20 cellular contexts compared by ENCODE assay signal in the genomic region with DNA sequence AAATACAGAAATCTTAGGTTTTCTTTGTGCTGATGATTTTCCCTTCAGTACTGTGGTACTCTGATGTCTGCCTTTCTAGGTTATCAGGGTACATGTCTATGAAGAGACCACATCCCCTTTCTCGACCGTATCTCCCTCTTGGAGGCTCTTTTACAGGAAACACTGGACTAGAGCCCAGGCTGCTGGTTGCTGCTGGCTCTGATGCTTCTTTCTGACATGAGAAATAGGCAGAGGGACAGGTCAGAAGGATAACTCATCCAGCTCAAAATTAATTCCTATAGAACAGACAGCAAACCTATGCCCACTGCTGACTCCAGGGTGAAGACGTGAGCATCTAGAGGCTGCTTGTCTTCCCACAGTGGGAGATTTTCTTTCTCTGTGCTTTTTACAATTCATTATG.
A peak's percentile ranks its signal among the peaks of the same experiment; 100 is the strongest.
DNase-seq lines count a peak whose midpoint lies in the region; ATAC-seq and TF ChIP-seq lines count a peak whose summit lies in the region.
"Had no signal": no experiment of that assay in that cellular context is flagged by ENCODE, and none has a peak within 500 bp of the region (broad histone marks: within the 10 kb centered on the region; RNA-seq: fewer than 3 reads in every experiment).

No MANE protein-coding gene starts in this region.

- TF ChIP-seq RAD21 in neural cell (conservative IDR thresholded peaks at IDR 0.05): no peak

- DNase-seq in Jurkat, Clone E6-1 (ENCODE audit: low read depth, low spot score): peak; percentile 1
- DNase-seq in RPMI7951 (ENCODE audit: low read depth): peak; percentile 52
- DNase-seq in activated CD4-positive, CD25-positive, alpha-beta regulatory T cell treated with anti-CD3 and anti-CD28 coated beads, Interleukin-2, amount 50 U/mL, for 72 hours: no peak
- DNase-seq: activated CD4-positive, alpha-beta T cell treated with anti-CD3 and anti-CD28 coated beads, Interleukin-2, amount 50 U/mL, for 4 hours; activated gamma-delta T cell treated with Interleukin-2 at 50 U/mL for 16 hours; CD4-positive, CD25-positive, alpha-beta regulatory T cell; mucosa of descending colon; NCI-H187 treated with DMSO at 0.1 percent for 48 hours; NCI-H2227 treated with DMSO at 0.1 percent for 48 hours; psoas muscle; stimulated activated CD4-positive, alpha-beta T cell treated with anti-CD3 and anti-CD28 coated beads, Interleukin-2, amount 100 ng/mL, for 24 hours; WERI-Rb-1 had no signal

- H3K4me1 Mint-ChIP-seq in brain: no peaks in the 10 kb centered on the region
- H3K4me1 Mint-ChIP-seq: CD4-positive, CD25-positive, alpha-beta regulatory T cell; neural crest cell; stimulated activated memory B cell treated with anti-CD40 and anti-IgM and Interleukin-4, amounts not matched to agents 10 μg/mL and 1 μg/mL and 100 μg/mL, for 72 hours had no signal

- no peaks in the 10 kb centered on the region for H3F3A ChIP-seq in neural cell (ENCODE audit: insufficient read depth, low read length, poor library complexity, severe bottlenecking)

- TF ChIP-seq CTCF in brain (conservative IDR thresholded peaks at IDR 0.05) (no peak), neural cell (IDR thresholded peaks at IDR 0.05; ENCODE audit: poor library complexity, severe bottlenecking) (no peak)

- no peaks in the 10 kb centered on the region for H4K20me1 ChIP-seq in neural cell (ENCODE audit: insufficient read depth)

- peak overlapping the region in 1 of 5 experiments; percentile 17 for H3K4me3 Mint-ChIP-seq in brain
- H3K4me3 Mint-ChIP-seq: CD4-positive, CD25-positive, alpha-beta regulatory T cell; neural crest cell; stimulated activated memory B cell treated with anti-CD40 and anti-IgM and Interleukin-4, amounts not matched to agents 10 μg/mL and 1 μg/mL and 100 μg/mL, for 72 hours had no signal

- H3K27ac ChIP-seq in neural cell (ENCODE audit: low read length): peak overlapping the region; percentile 29
- H3K27ac ChIP-seq: cardiac muscle cell, psoas muscle, WERI-Rb-1 had no signal

- no peak overlapping the region for H3K4me2 ChIP-seq in neural cell (ENCODE audit: low read length)

- H3K9me3 ChIP-seq in neural cell (ENCODE audit: low read length): no peaks in the 10 kb centered on the region
- H3K9me3 ChIP-seq: mucosa of descending colon had no signal

- H3K36me3 Mint-ChIP-seq in brain: no peaks in the 10 kb centered on the region
- H3K36me3 Mint-ChIP-seq: CD4-positive, CD25-positive, alpha-beta regulatory T cell; stimulated activated memory B cell treated with anti-CD40 and anti-IgM and Interleukin-4, amounts not matched to agents 10 μg/mL and 1 μg/mL and 100 μg/mL, for 72 hours had no signal

- no peaks in the 10 kb centered on the region for H3K9me2 ChIP-seq in neural cell (ENCODE audit: insufficient read depth, low read length)

- peak overlapping the region in 4 of 5 experiments; percentile 24 to 89 (median 50) for H3K27ac Mint-ChIP-seq in brain
- H3K27ac Mint-ChIP-seq: CD4-positive, CD25-positive, alpha-beta regulatory T cell; stimulated activated memory B cell treated with anti-CD40 and anti-IgM and Interleukin-4, amounts not matched to agents 10 μg/mL and 1 μg/mL and 100 μg/mL, for 72 hours had no signal

- H2AFZ ChIP-seq in neural cell (ENCODE audit: low read depth, low read length): no peak overlapping the region

- TF ChIP-seq EP300 in neural cell (conservative IDR thresholded peaks at IDR 0.05; ENCODE audit: poor library complexity, severe bottlenecking): no peak

- no peaks in the 10 kb centered on the region for H3K27me3 Mint-ChIP-seq in brain
- H3K27me3 Mint-ChIP-seq: CD4-positive, CD25-positive, alpha-beta regulatory T cell; stimulated activated memory B cell treated with anti-CD40 and anti-IgM and Interleukin-4, amounts not matched to agents 10 μg/mL and 1 μg/mL and 100 μg/mL, for 72 hours had no signal

- no peaks in the 10 kb centered on the region for H3K79me2 ChIP-seq in neural cell (replicated peaks; ENCODE audit: insufficient read depth, low read length)

- no peaks in the 10 kb centered on the region for H3K36me3 ChIP-seq in neural cell (ENCODE audit: insufficient read depth, low read length)
- H3K36me3 ChIP-seq: cardiac muscle cell, thoracic aorta, WERI-Rb-1 had no signal

- H3K9me3 Mint-ChIP-seq in brain: no peaks in the 10 kb centered on the region
- H3K9me3 Mint-ChIP-seq: stimulated activated memory B cell treated with anti-CD40 and anti-IgM and Interleukin-4, amounts not matched to agents 10 μg/mL and 1 μg/mL and 100 μg/mL, for 72 hours had no signal

- no peak overlapping the region for H3K9ac ChIP-seq in neural cell (ENCODE audit: low read length)

- H3K4me3 ChIP-seq in Jurkat, Clone E6-1 (ENCODE audit: low read length): no peak overlapping the region
- no peak overlapping the region for H3K4me3 ChIP-seq in neural cell (ENCODE audit: low read length)
- H3K4me3 ChIP-seq: cardiac muscle cell, mucosa of descending colon, psoas muscle, thoracic aorta had no signal

- ATAC-seq in GM18502 (IDR thresholded peaks at IDR 0.05; ENCODE audit: poor library complexity, unreplicated experiment) (no peak), HG02798 (IDR thresholded peaks at IDR 0.05; ENCODE audit: poor library complexity, unreplicated experiment) (no peak)
- ATAC-seq: mucosa of descending colon; psoas muscle; stimulated activated memory B cell treated with anti-CD40 and anti-IgM and Interleukin-4, amounts not matched to agents 10 μg/mL and 1 μg/mL and 100 μg/mL, for 72 hours had no signal

- H3K27me3 ChIP-seq in neural cell (ENCODE audit: insufficient read depth, low read depth, low read length): no peaks in the 10 kb centered on the region
- H3K27me3 ChIP-seq: cardiac muscle cell had no signal

TF ChIP-seq in neural cell, 6 proteins besides CTCF, POLR2A, EP300 and RAD21:
- TF ChIP-seq EZH2 (IDR thresholded peaks at IDR 0.05; ENCODE audit: borderline replicate concordance, insufficient read depth, low read length, poor library complexity, severe bottlenecking) (no peak), POLR2AphosphoS5 (IDR thresholded peaks at IDR 0.05) (no peak), SMC3 (conservative IDR thresholded peaks at IDR 0.05; ENCODE audit: poor library complexity) (no peak), MXI1 (conservative IDR thresholded peaks at IDR 0.05; ENCODE audit: poor library complexity, severe bottlenecking) (no peak), TAF1 (IDR thresholded peaks at IDR 0.05; ENCODE audit: low read depth) (no peak)
- TF ChIP-seq, protein P1, sequence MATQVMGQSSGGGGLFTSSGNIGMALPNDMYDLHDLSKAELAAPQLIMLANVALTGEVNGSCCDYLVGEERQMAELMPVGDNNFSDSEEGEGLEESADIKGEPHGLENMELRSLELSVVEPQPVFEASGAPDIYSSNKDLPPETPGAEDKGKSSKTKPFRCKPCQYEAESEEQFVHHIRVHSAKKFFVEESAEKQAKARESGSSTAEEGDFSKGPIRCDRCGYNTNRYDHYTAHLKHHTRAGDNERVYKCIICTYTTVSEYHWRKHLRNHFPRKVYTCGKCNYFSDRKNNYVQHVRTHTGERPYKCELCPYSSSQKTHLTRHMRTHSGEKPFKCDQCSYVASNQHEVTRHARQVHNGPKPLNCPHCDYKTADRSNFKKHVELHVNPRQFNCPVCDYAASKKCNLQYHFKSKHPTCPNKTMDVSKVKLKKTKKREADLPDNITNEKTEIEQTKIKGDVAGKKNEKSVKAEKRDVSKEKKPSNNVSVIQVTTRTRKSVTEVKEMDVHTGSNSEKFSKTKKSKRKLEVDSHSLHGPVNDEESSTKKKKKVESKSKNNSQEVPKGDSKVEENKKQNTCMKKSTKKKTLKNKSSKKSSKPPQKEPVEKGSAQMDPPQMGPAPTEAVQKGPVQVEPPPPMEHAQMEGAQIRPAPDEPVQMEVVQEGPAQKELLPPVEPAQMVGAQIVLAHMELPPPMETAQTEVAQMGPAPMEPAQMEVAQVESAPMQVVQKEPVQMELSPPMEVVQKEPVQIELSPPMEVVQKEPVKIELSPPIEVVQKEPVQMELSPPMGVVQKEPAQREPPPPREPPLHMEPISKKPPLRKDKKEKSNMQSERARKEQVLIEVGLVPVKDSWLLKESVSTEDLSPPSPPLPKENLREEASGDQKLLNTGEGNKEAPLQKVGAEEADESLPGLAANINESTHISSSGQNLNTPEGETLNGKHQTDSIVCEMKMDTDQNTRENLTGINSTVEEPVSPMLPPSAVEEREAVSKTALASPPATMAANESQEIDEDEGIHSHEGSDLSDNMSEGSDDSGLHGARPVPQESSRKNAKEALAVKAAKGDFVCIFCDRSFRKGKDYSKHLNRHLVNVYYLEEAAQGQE (IDR thresholded peaks at IDR 0.05; ENCODE audit: borderline replicate concordance): no peak
